15 cellular contexts compared by ENCODE assay signal in genomic region chr1:38611661-38612211, GRCh38.
"Had no signal": no experiment of that assay in that cellular context is flagged by ENCODE, and none has a peak within 500 bp of the region (broad histone marks: within the 10 kb centered on the region; RNA-seq: fewer than 3 reads in every experiment).

No MANE protein-coding gene starts in this region.

- H3K27ac ChIP-seq: colonic mucosa, right lobe of liver, suprapubic skin had no signal

- H3K4me3 Mint-ChIP-seq: activated CD4-positive, alpha-beta memory T cell treated with anti-CD3 and anti-CD28 coated beads, Interleukin-2, amount 10 ng/mL, durations not matched to agents 7 days and 5 days; activated CD4-positive, alpha-beta T cell treated with anti-CD3 and anti-CD28 coated beads for 36 hours; activated naive CD8-positive, alpha-beta T cell; natural killer cell treated with Interleukin-12 subunit alpha and Interleukin-12 subunit beta and Interleukin-15 and Interleukin-18, amount 100 ng/mL, for 72 hours; stimulated activated naive CD8-positive, alpha-beta T cell treated with anti-CD3 and anti-CD28 coated beads, Interleukin-15, Interleukin-2, amounts not matched to agents 100 ng/mL and 50 ng/mL, for 24 hours had no signal

- ATAC-seq: activated CD4-positive, alpha-beta T cell treated with anti-CD3 and anti-CD28 coated beads for 36 hours; natural killer cell treated with Interleukin-12 subunit alpha and Interleukin-12 subunit beta and Interleukin-15 and Interleukin-18, amount 100 ng/mL, for 72 hours; right lobe of liver had no signal

- H3K4me3 ChIP-seq: colonic mucosa, right lobe of liver, suprapubic skin had no signal

- H3K4me1 Mint-ChIP-seq: activated CD4-positive, alpha-beta memory T cell treated with anti-CD3 and anti-CD28 coated beads, Interleukin-2, amount 10 ng/mL, durations not matched to agents 7 days and 5 days; activated CD4-positive, alpha-beta T cell treated with anti-CD3 and anti-CD28 coated beads for 36 hours had no signal

- H3K4me1 ChIP-seq: colonic mucosa, right lobe of liver, suprapubic skin had no signal

- H3K9me3 Mint-ChIP-seq: activated CD4-positive, alpha-beta memory T cell treated with anti-CD3 and anti-CD28 coated beads, Interleukin-2, amount 10 ng/mL, durations not matched to agents 7 days and 5 days; natural killer cell treated with Interleukin-12 subunit alpha and Interleukin-12 subunit beta and Interleukin-15 and Interleukin-18, amount 100 ng/mL, for 72 hours had no signal

- DNase-seq: activated CD4-positive, alpha-beta memory T cell treated with anti-CD3 and anti-CD28 coated beads, Interleukin-2, amount 10 ng/mL, durations not matched to agents 7 days and 5 days; activated CD4-positive, alpha-beta T cell treated with anti-CD3 and anti-CD28 coated beads for 36 hours; activated effector memory CD4-positive, alpha-beta T cell treated with anti-CD3 and anti-CD28 coated beads, Interleukin-2, amount 50 U/mL, for 16 hours; activated T-cell treated with anti-CD3 and anti-CD28 coated beads, Interleukin-2, amount 50 U/mL, for 48 hours; amniotic stem cell; central memory CD4-positive, alpha-beta T cell; colonic mucosa; hypothalamus; mesendoderm; right lobe of liver; trophoblast cell had no signal

- H3K36me3 ChIP-seq: colonic mucosa, right lobe of liver, suprapubic skin had no signal

- H3K27me3 ChIP-seq: colonic mucosa, right lobe of liver had no signal

- H3K36me3 Mint-ChIP-seq: natural killer cell treated with Interleukin-12 subunit alpha and Interleukin-12 subunit beta and Interleukin-15 and Interleukin-18, amount 100 ng/mL, for 72 hours had no signal

- H3K9me3 ChIP-seq: colonic mucosa, right lobe of liver, suprapubic skin had no signal

- H3K27ac Mint-ChIP-seq: activated CD4-positive, alpha-beta memory T cell treated with anti-CD3 and anti-CD28 coated beads, Interleukin-2, amount 10 ng/mL, durations not matched to agents 7 days and 5 days; activated CD4-positive, alpha-beta T cell treated with anti-CD3 and anti-CD28 coated beads for 36 hours; activated naive CD8-positive, alpha-beta T cell; natural killer cell treated with Interleukin-12 subunit alpha and Interleukin-12 subunit beta and Interleukin-15 and Interleukin-18, amount 100 ng/mL, for 72 hours; stimulated activated naive CD8-positive, alpha-beta T cell treated with anti-CD3 and anti-CD28 coated beads, Interleukin-15, Interleukin-2, amounts not matched to agents 100 ng/mL and 50 ng/mL, for 24 hours had no signal
